ENCODE assay signal across 10 cellular contexts in the genomic region with DNA sequence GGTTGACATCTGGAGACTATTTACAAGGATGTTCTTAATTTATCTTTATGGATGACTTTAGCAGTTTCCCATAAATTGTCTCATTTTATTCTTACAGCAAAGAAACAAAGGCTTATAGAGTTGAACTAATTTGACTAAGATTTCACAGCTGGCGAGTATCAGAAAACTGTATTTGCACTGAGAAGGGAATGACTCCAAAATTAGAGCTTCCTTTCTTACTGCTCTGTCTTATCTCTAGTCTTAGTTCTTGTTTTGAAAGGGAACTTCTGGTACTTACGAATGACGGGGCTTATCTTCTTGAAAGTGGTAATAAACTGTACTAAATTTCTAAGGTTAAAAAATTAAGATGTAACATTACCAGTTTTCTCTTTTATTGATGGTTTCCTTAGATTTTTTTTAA. TPM values are rescaled to one million over a fixed set of nuclear protein-coding genes. Genes with fewer than 3 reads are reported as not detected.
DNase-seq lines count a peak whose midpoint lies in the region; ATAC-seq, FAIRE-seq and TF ChIP-seq lines count a peak whose summit lies in the region.
"Had no signal": no experiment of that assay in that cellular context is flagged by ENCODE, and none has a peak within 500 bp of the region (broad histone marks: within the 10 kb centered on the region; RNA-seq: fewer than 3 reads in every experiment).

No MANE protein-coding gene starts in this region.

- peak overlapping the region in 3 of 7 donors; percentile 24 to 55 (median 30) for H3K27ac Mint-ChIP-seq in CD14-positive monocyte
- H3K27ac Mint-ChIP-seq: activated naive CD8-positive, alpha-beta T cell treated with anti-CD3 and anti-CD28 coated beads, Interleukin-2, amount 10 ng/mL, durations not matched to agents 7 days and 5 days had no signal

- 0 out of 2 replicates have a peak overlapping the region, but pooled peaks have one; percentile 1 for H3K27ac ChIP-seq in BLaER1

- peaks cover 75% of the 10 kb centered on the region for H3K4me1 Mint-ChIP-seq in CD14-positive monocyte

- DNase-seq in hippocampal formation (lab: John Stamatoyannopoulos, UW) (no peak), CD14-positive monocyte (ENCODE audit: low spot score) (no peak)
- no peak for DNase-seq in stimulated activated CD4-positive, alpha-beta T cell treated with anti-CD3 and anti-CD28 coated beads, Interleukin-4, amount 100 ng/mL, for 4 hours
- DNase-seq in stimulated activated naive CD8-positive, alpha-beta T cell treated with anti-CD3 and anti-CD28 coated beads, Interleukin-15, Interleukin-2, amounts not matched to agents 100 U/mL and 50 U/mL, for 24 hours = no peak
- DNase-seq: activated naive CD8-positive, alpha-beta T cell treated with anti-CD3 and anti-CD28 coated beads, Interleukin-2, amount 10 ng/mL, durations not matched to agents 7 days and 5 days; NCI-H2081 treated with DMSO at 0.1 percent for 48 hours had no signal

- peaks cover 39% of the 10 kb centered on the region for H3K36me3 ChIP-seq in BLaER1

- H3K4me3 Mint-ChIP-seq in CD14-positive monocyte = no peak overlapping the region
- H3K4me3 Mint-ChIP-seq: activated naive CD8-positive, alpha-beta T cell treated with anti-CD3 and anti-CD28 coated beads, Interleukin-2, amount 10 ng/mL, durations not matched to agents 7 days and 5 days had no signal

- H4K20me1 ChIP-seq in BLaER1 = peaks cover 32% of the 10 kb centered on the region; the same call in 1 of the 2 replicates

- no peak for TF ChIP-seq CTCF in CD14-positive monocyte (IDR thresholded peaks at IDR 0.05)

- peaks cover 45% of the 10 kb centered on the region for H3K4me1 ChIP-seq in BLaER1

- peaks cover 0 to 3% (median 0%) of the 10 kb centered on the region in 3 donors for H3K27me3 Mint-ChIP-seq in CD14-positive monocyte (ENCODE audit: low read depth in 3 of 3)
- H3K27me3 Mint-ChIP-seq: activated naive CD8-positive, alpha-beta T cell treated with anti-CD3 and anti-CD28 coated beads, Interleukin-2, amount 10 ng/mL, durations not matched to agents 7 days and 5 days had no signal

- peaks cover 0 to 5% (median 0%) of the 10 kb centered on the region in 7 donors for H3K9me3 Mint-ChIP-seq in CD14-positive monocyte

- no peaks in the 10 kb centered on the region for H3K27me3 ChIP-seq in BLaER1

- H3K4me3 ChIP-seq in BLaER1 = no peak overlapping the region

- ATAC-seq in GM19452 (IDR thresholded peaks at IDR 0.05; ENCODE audit: unreplicated experiment) (peak; percentile 48), HG03175 (IDR thresholded peaks at IDR 0.05; ENCODE audit: unreplicated experiment) (peak; percentile 76)
- ATAC-seq in stimulated activated naive CD8-positive, alpha-beta T cell treated with anti-CD3 and anti-CD28 coated beads, Interleukin-15, Interleukin-2, amounts not matched to agents 100 U/mL and 50 U/mL, for 24 hours = no peak

- intact Hi-C loops in CD14-positive monocyte (cut with micrococcal nuclease) = no loop called here

- H3K36me3 Mint-ChIP-seq in CD14-positive monocyte = peaks cover 11 to 26% of the 10 kb centered on the region in 2 donors

- H3K9ac ChIP-seq in BLaER1 = 0 out of 2 replicates have a peak overlapping the region, but pooled peaks have one; percentile 0

- FAIRE-seq in endometrium (lab: Jason Lieb, UNC) = peak; percentile 96

- peaks cover 9% of the 10 kb centered on the region for H3K9me3 ChIP-seq in BLaER1

- H3K4me2 ChIP-seq in BLaER1 = peak overlapping the region; percentile 54

RNA-seq across cellular contexts. Expression of a gene that starts 13.6 kb away (rescaled TPM):
- 10 to 100 TPM; 11.0 to 13.7 TPM for polyA plus RNA-seq in CD14-positive monocyte

RNA-seq across cellular contexts. Expression of a gene that starts 13.8 kb away (rescaled TPM):
- 1 to 10 TPM; 7.9 to 9.7 TPM for polyA plus RNA-seq in CD14-positive monocyte
